39 cellular contexts compared by ENCODE assay signal in the genomic region with DNA sequence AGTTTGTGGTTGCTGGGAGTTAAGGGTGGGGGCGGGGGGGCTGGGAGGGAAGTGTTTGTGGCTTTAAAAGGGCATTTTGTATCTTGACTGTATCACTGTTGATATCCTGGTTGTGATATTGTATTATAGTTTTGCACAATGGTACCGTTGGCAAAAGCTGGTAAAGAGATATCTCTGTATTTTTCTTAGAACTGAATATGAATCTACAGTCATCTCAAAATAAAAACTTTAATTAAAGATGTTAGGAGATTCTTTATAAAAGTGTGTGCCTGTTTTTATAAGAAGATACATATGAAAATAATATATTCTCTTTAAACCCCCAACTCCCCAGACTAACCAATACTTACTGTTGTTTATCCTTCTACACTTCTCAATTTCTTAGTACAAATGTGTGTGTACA. TPM values are rescaled to one million over a fixed set of nuclear protein-coding genes. Genes with fewer than 3 reads are reported as not detected.
"Had no signal": no experiment of that assay in that cellular context is flagged by ENCODE, and none has a peak within 500 bp of the region (broad histone marks: within the 10 kb centered on the region; RNA-seq: fewer than 3 reads in every experiment).

No MANE protein-coding gene starts in this region.

- H3K4me1 ChIP-seq: adrenal gland, ascending aorta, body of pancreas, breast epithelium had no signal

- ATAC-seq: activated naive CD4-positive, alpha-beta T cell treated with anti-CD3 and anti-CD28 coated beads, Interleukin-2, amount 50 U/mL, for 72 hours; activated naive CD8-positive, alpha-beta T cell treated with anti-CD3 and anti-CD28 coated beads, Interleukin-2, amount 50 U/mL, for 24 hours; activated T-cell treated with anti-CD3 and anti-CD28 coated beads, Interleukin-2, amount 50 U/mL, for 4 hours; activated T-cell treated with anti-CD3 and anti-CD28 coated beads, Interleukin-2, amount 50 U/mL, for 72 hours; activated T-helper 17 cell treated with anti-CD3 and anti-CD28 coated beads, Interleukin-2, amount 50 U/mL, for 72 hours; body of pancreas had no signal

- H3K9me3 ChIP-seq: adrenal gland, body of pancreas, breast epithelium had no signal

- FAIRE-seq: astrocyte, bronchial epithelial cell had no signal

- DNase-seq: activated effector memory CD4-positive, alpha-beta T cell treated with anti-CD3 and anti-CD28 coated beads, Interleukin-2, amount 50 U/mL, for 16 hours; activated effector memory CD4-positive, alpha-beta T cell treated with Interleukin-2 at 50 U/mL for 16 hours; activated gamma-delta T cell; activated gamma-delta T cell treated with Interleukin-2 at 50 U/mL for 16 hours; activated naive CD4-positive, alpha-beta T cell; activated naive CD4-positive, alpha-beta T cell treated with anti-CD3 and anti-CD28 coated beads for 36 hours; activated naive CD4-positive, alpha-beta T cell treated with anti-CD3 and anti-CD28 coated beads, Interleukin-2, amount 10 ng/mL, durations not matched to agents 7 days and 5 days; activated naive CD4-positive, alpha-beta T cell treated with anti-CD3 and anti-CD28 coated beads, Interleukin-2, amount 50 U/mL, for 16 hours; activated naive CD4-positive, alpha-beta T cell treated with Interleukin-2 at 50 U/mL for 16 hours; activated naive CD8-positive, alpha-beta T cell treated with anti-CD3 and anti-CD28 coated beads for 36 hours; activated naive CD8-positive, alpha-beta T cell treated with anti-CD3 and anti-CD28 coated beads, Interleukin-2, amount 10 ng/mL, durations not matched to agents 7 days and 5 days; activated naive CD8-positive, alpha-beta T cell treated with anti-CD3 and anti-CD28 coated beads, Interleukin-2, amount 50 U/mL, for 24 hours; activated T-cell treated with anti-CD3 and anti-CD28 coated beads, Interleukin-2, amount 50 U/mL, for 1 hour; activated T-cell treated with anti-CD3 and anti-CD28 coated beads, Interleukin-2, amount 50 U/mL, for 24 hours; activated T-cell treated with anti-CD3 and anti-CD28 coated beads, Interleukin-2, amount 50 U/mL, for 4 hours; activated T-cell treated with anti-CD3 and anti-CD28 coated beads, Interleukin-2, amount 50 U/mL, for 48 hours; activated T-cell treated with anti-CD3 and anti-CD28 coated beads, Interleukin-2, amount 50 U/mL, for 72 hours; adrenal gland; amniotic stem cell; amygdala; anterior cingulate cortex; aorta; body of pancreas; brain microvascular endothelial cell; caudate nucleus; central memory CD4-positive, alpha-beta T cell; cerebellar nuclear complex had no signal

- H3K36me3 ChIP-seq: adrenal gland, ascending aorta, brain microvascular endothelial cell, breast epithelium, cardiac muscle cell had no signal

- H3K27me3 ChIP-seq: ascending aorta, body of pancreas, brain microvascular endothelial cell, breast epithelium, cardiac muscle cell had no signal

- H3K27ac ChIP-seq: adrenal gland, ascending aorta, body of pancreas, brain microvascular endothelial cell, breast epithelium, cardiac muscle cell had no signal

- H3K4me3 ChIP-seq: adrenal gland, ascending aorta, body of pancreas, breast epithelium, cardiac muscle cell had no signal

RNA-seq across cellular contexts. Expression of gene TTC6, which starts 43.2 kb away (rescaled TPM):
- total RNA-seq: activated naive CD4-positive, alpha-beta T cell treated with anti-CD3 and anti-CD28 coated beads for 36 hours; activated naive CD4-positive, alpha-beta T cell treated with anti-CD3 and anti-CD28 coated beads, Interleukin-2, amount 50 U/mL, for 72 hours; activated naive CD8-positive, alpha-beta T cell treated with anti-CD3 and anti-CD28 coated beads for 36 hours; activated naive CD8-positive, alpha-beta T cell treated with anti-CD3 and anti-CD28 coated beads, Interleukin-2, amount 10 ng/mL, durations not matched to agents 7 days and 5 days; activated T-cell treated with anti-CD3 and anti-CD28 coated beads, Interleukin-2, amount 50 U/mL, for 4 hours; activated T-cell treated with anti-CD3 and anti-CD28 coated beads, Interleukin-2, amount 50 U/mL, for 72 hours; activated T-helper 1 cell treated with anti-CD3 and anti-CD28 coated beads, Interleukin-12 subunit alpha, Interleukin-12 subunit beta, Interleukin-2, Interleukin-4 antibody, amounts not matched to agents 30 ng/mL and 10 ng/mL and 1 ng/mL, durations not matched to agents 14 hours and 24 hours and 36 hours; activated T-helper 17 cell treated with anti-CD3 and anti-CD28 coated beads, Interleukin-2, amount 50 U/mL, for 72 hours; activated T-helper 2 cell treated with anti-CD3 and anti-CD28 coated beads, Interferon-gamma antibody, Interleukin-2, Interleukin-4, amounts not matched to agents 10 μg/mL and 5 μg/mL and 100 μg/mL, durations not matched to agents 14 hours and 24 hours and 36 hours; adrenal gland; aorta; ascending aorta; astrocyte; body of pancreas; cardiac muscle cell; chondrocyte had no signal
- polyA plus RNA-seq: adrenal gland, aorta, cardiac muscle cell had no signal

RNA-seq across cellular contexts. Expression of gene FOXA1, which starts 43.5 kb away (rescaled TPM):
- total RNA-seq: activated naive CD4-positive, alpha-beta T cell treated with anti-CD3 and anti-CD28 coated beads for 36 hours; activated naive CD8-positive, alpha-beta T cell treated with anti-CD3 and anti-CD28 coated beads for 36 hours; activated naive CD8-positive, alpha-beta T cell treated with anti-CD3 and anti-CD28 coated beads, Interleukin-2, amount 10 ng/mL, durations not matched to agents 7 days and 5 days; aorta; ascending aorta; cardiac muscle cell; cardiac septum; cerebellum; chondrocyte had no signal
